Comparison of ENCODE assay signal across 14 cellular contexts in genomic region chr5:143352691-143353090, GRCh38. TPM values are rescaled to one million over a fixed set of nuclear protein-coding genes. Genes with fewer than 3 reads are reported as not detected.
DNase-seq lines count a peak whose midpoint lies in the region; ATAC-seq and TF ChIP-seq lines count a peak whose summit lies in the region.
"Had no signal": no experiment of that assay in that cellular context is flagged by ENCODE, and none has a peak within 500 bp of the region (broad histone marks: within the 10 kb centered on the region; RNA-seq: fewer than 3 reads in every experiment).

No MANE protein-coding gene starts in this region.

- peak overlapping the region; percentile 83 for H3K27ac Mint-ChIP-seq in activated CD8-positive, alpha-beta memory T cell treated with anti-CD3 and anti-CD28 coated beads, Interleukin-2, amount 10 ng/mL, durations not matched to agents 7 days and 5 days
- peak overlapping the region in 1 of 2 donors; percentile 65 for H3K27ac Mint-ChIP-seq in activated naive CD4-positive, alpha-beta T cell treated with anti-CD3 and anti-CD28 coated beads, Interleukin-2, amount 50 U/mL, for 72 hours

- H3K4me1 Mint-ChIP-seq in activated CD8-positive, alpha-beta memory T cell treated with anti-CD3 and anti-CD28 coated beads, Interleukin-2, amount 10 ng/mL, durations not matched to agents 7 days and 5 days: peaks cover 41% of the 10 kb centered on the region

- H3K27ac ChIP-seq in spleen: peak overlapping the region in 6 of 8 donors; percentile 22 to 73 (median 64)
- H3K27ac ChIP-seq: colonic mucosa, RWPE1, uterus had no signal

- 6 to 18% (median 15%) methylated on average over 1 of the region's 1 CpG for WGBS in spleen, 5 donors

- H3K9me3 ChIP-seq in spleen: no peaks in the 10 kb centered on the region
- H3K9me3 ChIP-seq: colonic mucosa, uterus had no signal

- intact Hi-C loops in spleen (cut with DNase I; ENCODE audit: low total_unique reads): no loop called here

- H3K36me3 ChIP-seq in spleen: no peaks in the 10 kb centered on the region
- H3K36me3 ChIP-seq: colonic mucosa, uterus had no signal

- peak overlapping the region; percentile 74 for H3K4me3 Mint-ChIP-seq in activated CD8-positive, alpha-beta memory T cell treated with anti-CD3 and anti-CD28 coated beads, Interleukin-2, amount 10 ng/mL, durations not matched to agents 7 days and 5 days

- no peak for TF ChIP-seq POLR2A in spleen (IDR thresholded peaks at IDR 0.05)

- TF ChIP-seq CTCF in spleen (IDR thresholded peaks at IDR 0.05 in 8 of 11, conservative IDR thresholded peaks at IDR 0.05 in 3 of 11): no peak

- DNase-seq in activated CD8-positive, alpha-beta memory T cell treated with anti-CD3 and anti-CD28 coated beads, Interleukin-2, amount 10 ng/mL, durations not matched to agents 7 days and 5 days: peak; percentile 66
- DNase-seq in activated CD8-positive, alpha-beta memory T cell treated with anti-CD3 and anti-CD28 coated beads for 24 hours: no peak
- peak; percentile 22 for DNase-seq in Jurkat, Clone E6-1 (ENCODE audit: low read depth, low spot score)
- no peak for DNase-seq in activated naive CD4-positive, alpha-beta T cell treated with anti-CD3 and anti-CD28 coated beads, Interleukin-2, amount 50 U/mL, for 72 hours (ENCODE audit: low spot score in 2 of 2)
- DNase-seq in spleen (no peak), hippocampal formation (lab: John Stamatoyannopoulos, UW) (no peak), DMS79 (lab: John Stamatoyannopoulos, UW) (no peak)
- DNase-seq: ACHN, colonic mucosa, NCI-H345, right cardiac atrium, uterus had no signal

- no peaks in the 10 kb centered on the region for H3K27me3 Mint-ChIP-seq in activated CD8-positive, alpha-beta memory T cell treated with anti-CD3 and anti-CD28 coated beads, Interleukin-2, amount 10 ng/mL, durations not matched to agents 7 days and 5 days

- no peak overlapping the region for H3K4me3 ChIP-seq in Jurkat, Clone E6-1 (ENCODE audit: low read length)
- H3K4me3 ChIP-seq in spleen: peak overlapping the region in 1 of 8 donors; percentile 16
- H3K4me3 ChIP-seq: colonic mucosa, uterus had no signal

- no peaks in the 10 kb centered on the region for H3K27me3 ChIP-seq in spleen (replicated peaks in 1 of 7)
- H3K27me3 ChIP-seq: colonic mucosa, uterus had no signal

- ATAC-seq in activated CD8-positive, alpha-beta memory T cell treated with anti-CD3 and anti-CD28 coated beads, Interleukin-2, amount 10 ng/mL, durations not matched to agents 7 days and 5 days: peak; percentile 76
- ATAC-seq in activated naive CD4-positive, alpha-beta T cell treated with anti-CD3 and anti-CD28 coated beads, Interleukin-2, amount 50 U/mL, for 72 hours: peak; percentile 13 to 45
- no peak for ATAC-seq in GM19035 (IDR thresholded peaks at IDR 0.05; ENCODE audit: unreplicated experiment)
- ATAC-seq: right cardiac atrium had no signal

- peaks cover 6% of the 10 kb centered on the region for H3K36me3 Mint-ChIP-seq in activated CD8-positive, alpha-beta memory T cell treated with anti-CD3 and anti-CD28 coated beads, Interleukin-2, amount 10 ng/mL, durations not matched to agents 7 days and 5 days
- peaks cover 0 to 4% of the 10 kb centered on the region in 2 donors for H3K36me3 Mint-ChIP-seq in activated naive CD4-positive, alpha-beta T cell treated with anti-CD3 and anti-CD28 coated beads, Interleukin-2, amount 50 U/mL, for 72 hours

- H3K9me3 Mint-ChIP-seq in activated CD8-positive, alpha-beta memory T cell treated with anti-CD3 and anti-CD28 coated beads, Interleukin-2, amount 10 ng/mL, durations not matched to agents 7 days and 5 days (ENCODE audit: low read depth): no peaks in the 10 kb centered on the region
- H3K9me3 Mint-ChIP-seq in activated naive CD4-positive, alpha-beta T cell treated with anti-CD3 and anti-CD28 coated beads, Interleukin-2, amount 50 U/mL, for 72 hours: no peaks in the 10 kb centered on the region

- peaks cover 42 to 100% (median 98%) of the 10 kb centered on the region in 6 donors for H3K4me1 ChIP-seq in spleen
- H3K4me1 ChIP-seq: colonic mucosa had no signal

- CTCF ChIA-PET in activated CD8-positive, alpha-beta memory T cell treated with anti-CD3 and anti-CD28 coated beads, Interleukin-2, amount 10 ng/mL, durations not matched to agents 7 days and 5 days (lab: Charles Lee): interaction anchor here (1.3 kb wide), 1 partner anchor 51 kb away, joined by 3 read pairs; the partner anchor contains the start of gene NR3C1

RNA-seq across cellular contexts. Expression of gene NR3C1, which starts 50.8 kb away (rescaled TPM):
- total RNA-seq in activated CD8-positive, alpha-beta memory T cell treated with anti-CD3 and anti-CD28 coated beads, Interleukin-2, amount 10 ng/mL, durations not matched to agents 7 days and 5 days: 10 to 100 TPM; 66.2 to 77.9 TPM
- 12.1 TPM for polyA plus RNA-seq in Jurkat, Clone E6-1 (2012; ENCODE audit: insufficient read depth, insufficient read length)
- total RNA-seq in activated naive CD4-positive, alpha-beta T cell treated with anti-CD3 and anti-CD28 coated beads, Interleukin-2, amount 50 U/mL, for 72 hours: 10 to 100 TPM; 39.5 to 43.6 TPM
- total RNA-seq in spleen: 10 to 100 TPM; 58.4 to 97.8 (median 85.0) TPM
- polyA plus RNA-seq in spleen: 10 to 100 TPM; 18.2 to 23.2 (median 20.6) TPM

Comparison
In these comparisons a context has a peak if more than half of its experiments do, and no peak if none do; other contexts are left out.
1. DNase-seq: peak in activated CD8-positive, alpha-beta memory T cell treated with anti-CD3 and anti-CD28 coated beads, Interleukin-2, amount 10 ng/mL, durations not matched to agents 7 days and 5 days (single experiment) and Jurkat, Clone E6-1 (single experiment); none in activated CD8-positive, alpha-beta memory T cell treated with anti-CD3 and anti-CD28 coated beads for 24 hours (single experiment), activated naive CD4-positive, alpha-beta T cell treated with anti-CD3 and anti-CD28 coated beads, Interleukin-2, amount 50 U/mL, for 72 hours (0 of 2), spleen (single experiment), hippocampal formation (0 of 2) and DMS79 (single experiment).